In genomic region chr2:229261076-229261475, GRCh38 we compare ENCODE assay signal across 30 cellular contexts. TPM values are rescaled to one million over a fixed set of nuclear protein-coding genes. Genes with fewer than 3 reads are reported as not detected.
"Had no signal": no experiment of that assay in that cellular context is flagged by ENCODE, and none has a peak within 500 bp of the region (broad histone marks: within the 10 kb centered on the region; RNA-seq: fewer than 3 reads in every experiment).

No MANE protein-coding gene starts in this region.

- H3K27ac ChIP-seq: brain microvascular endothelial cell, epithelial cell of prostate, esophagus squamous epithelium had no signal

- H3K4me1 ChIP-seq: gastroesophageal sphincter had no signal

- H3K9me3 Mint-ChIP-seq: activated CD4-positive, alpha-beta T cell treated with anti-CD3 and anti-CD28 coated beads, Interleukin-2, amount 10 ng/mL, durations not matched to agents 24 days and 14 days; activated naive CD8-positive, alpha-beta T cell treated with anti-CD3 and anti-CD28 coated beads, Interleukin-2, amount 50 U/mL, for 24 hours; activated T-helper 1 cell treated with anti-CD3 and anti-CD28 coated beads, Interleukin-12 subunit alpha, Interleukin-12 subunit beta, Interleukin-2, Interleukin-4 antibody, amounts not matched to agents 30 ng/mL and 10 ng/mL and 1 ng/mL, durations not matched to agents 14 hours and 24 hours and 36 hours; central memory CD8-positive, alpha-beta T cell; T-helper 2 cell treated with Interferon-gamma antibody and Interleukin-4, amounts not matched to agents 5 μg/mL and 100 μg/mL, for 36 hours had no signal

- H3K4me3 ChIP-seq: esophagus squamous epithelium, gastroesophageal sphincter had no signal

- ATAC-seq: activated CD4-positive, alpha-beta T cell treated with anti-CD3 and anti-CD28 coated beads for 36 hours; activated CD8-positive, alpha-beta memory T cell treated with anti-CD3 and anti-CD28 coated beads, Interleukin-2, amount 10 ng/mL, durations not matched to agents 7 days and 5 days; activated CD8-positive, alpha-beta T cell treated with anti-CD3 and anti-CD28 coated beads, Interleukin-2, amount 10 ng/mL, durations not matched to agents 7 days and 5 days; activated naive CD8-positive, alpha-beta T cell treated with anti-CD3 and anti-CD28 coated beads, Interleukin-2, amount 50 U/mL, for 24 hours; gastroesophageal sphincter; T-helper 17 cell had no signal

- H3K36me3 ChIP-seq: brain microvascular endothelial cell had no signal

- H3K4me3 Mint-ChIP-seq: activated CD4-positive, alpha-beta memory T cell treated with anti-CD3 and anti-CD28 coated beads for 36 hours; activated CD4-positive, alpha-beta T cell treated with anti-CD3 and anti-CD28 coated beads for 36 hours; activated CD4-positive, alpha-beta T cell treated with anti-CD3 and anti-CD28 coated beads, Interleukin-2, amount 10 ng/mL, durations not matched to agents 24 days and 14 days; activated CD8-positive, alpha-beta memory T cell treated with anti-CD3 and anti-CD28 coated beads, Interleukin-2, amount 10 ng/mL, durations not matched to agents 7 days and 5 days; activated CD8-positive, alpha-beta T cell treated with anti-CD3 and anti-CD28 coated beads, Interleukin-2, amount 10 ng/mL, durations not matched to agents 7 days and 5 days; activated naive CD4-positive, alpha-beta T cell treated with anti-CD3 and anti-CD28 coated beads for 36 hours; activated naive CD4-positive, alpha-beta T cell treated with anti-CD3 and anti-CD28 coated beads, Interleukin-2, amount 50 U/mL, for 24 hours; activated naive CD8-positive, alpha-beta T cell treated with anti-CD3 and anti-CD28 coated beads for 36 hours; activated naive CD8-positive, alpha-beta T cell treated with anti-CD3 and anti-CD28 coated beads, Interleukin-2, amount 50 U/mL, for 24 hours; activated T-helper 1 cell treated with anti-CD3 and anti-CD28 coated beads, Interleukin-12 subunit alpha, Interleukin-12 subunit beta, Interleukin-2, Interleukin-4 antibody, amounts not matched to agents 30 ng/mL and 10 ng/mL and 1 ng/mL, durations not matched to agents 14 hours and 24 hours and 36 hours; central memory CD8-positive, alpha-beta T cell; T-helper 17 cell; T-helper 2 cell treated with Interferon-gamma antibody and Interleukin-4, amounts not matched to agents 5 μg/mL and 100 μg/mL, for 36 hours had no signal

- H3K27me3 Mint-ChIP-seq: activated CD4-positive, alpha-beta memory T cell treated with anti-CD3 and anti-CD28 coated beads for 36 hours; activated CD4-positive, alpha-beta T cell treated with anti-CD3 and anti-CD28 coated beads for 36 hours; activated CD4-positive, alpha-beta T cell treated with anti-CD3 and anti-CD28 coated beads, Interleukin-2, amount 10 ng/mL, durations not matched to agents 24 days and 14 days; activated CD8-positive, alpha-beta memory T cell treated with anti-CD3 and anti-CD28 coated beads, Interleukin-2, amount 10 ng/mL, durations not matched to agents 7 days and 5 days; activated naive CD8-positive, alpha-beta T cell treated with anti-CD3 and anti-CD28 coated beads for 36 hours; activated naive CD8-positive, alpha-beta T cell treated with anti-CD3 and anti-CD28 coated beads, Interleukin-2, amount 50 U/mL, for 24 hours; central memory CD8-positive, alpha-beta T cell; T-helper 17 cell had no signal

- H3K27me3 ChIP-seq: brain microvascular endothelial cell, esophagus squamous epithelium, gastroesophageal sphincter had no signal

- H3K27ac Mint-ChIP-seq: activated CD4-positive, alpha-beta memory T cell treated with anti-CD3 and anti-CD28 coated beads for 36 hours; activated CD4-positive, alpha-beta T cell treated with anti-CD3 and anti-CD28 coated beads for 36 hours; activated CD4-positive, alpha-beta T cell treated with anti-CD3 and anti-CD28 coated beads, Interleukin-2, amount 10 ng/mL, durations not matched to agents 24 days and 14 days; activated CD8-positive, alpha-beta memory T cell treated with anti-CD3 and anti-CD28 coated beads, Interleukin-2, amount 10 ng/mL, durations not matched to agents 7 days and 5 days; activated CD8-positive, alpha-beta T cell treated with anti-CD3 and anti-CD28 coated beads, Interleukin-2, amount 10 ng/mL, durations not matched to agents 7 days and 5 days; activated naive CD4-positive, alpha-beta T cell treated with anti-CD3 and anti-CD28 coated beads for 36 hours; activated naive CD4-positive, alpha-beta T cell treated with anti-CD3 and anti-CD28 coated beads, Interleukin-2, amount 50 U/mL, for 24 hours; activated naive CD8-positive, alpha-beta T cell treated with anti-CD3 and anti-CD28 coated beads for 36 hours; activated naive CD8-positive, alpha-beta T cell treated with anti-CD3 and anti-CD28 coated beads, Interleukin-2, amount 50 U/mL, for 24 hours; activated T-helper 1 cell treated with anti-CD3 and anti-CD28 coated beads, Interleukin-12 subunit alpha, Interleukin-12 subunit beta, Interleukin-2, Interleukin-4 antibody, amounts not matched to agents 30 ng/mL and 10 ng/mL and 1 ng/mL, durations not matched to agents 14 hours and 24 hours and 36 hours; activated T-helper 2 cell treated with anti-CD3 and anti-CD28 coated beads, Interferon-gamma antibody, Interleukin-2, Interleukin-4, amounts not matched to agents 10 μg/mL and 5 μg/mL and 100 μg/mL, durations not matched to agents 14 hours and 24 hours and 36 hours; T-helper 17 cell; T-helper 2 cell treated with Interferon-gamma antibody and Interleukin-4, amounts not matched to agents 5 μg/mL and 100 μg/mL, for 36 hours had no signal

- H3K4me1 Mint-ChIP-seq: activated CD4-positive, alpha-beta T cell treated with anti-CD3 and anti-CD28 coated beads for 36 hours; activated CD4-positive, alpha-beta T cell treated with anti-CD3 and anti-CD28 coated beads, Interleukin-2, amount 10 ng/mL, durations not matched to agents 24 days and 14 days; activated CD8-positive, alpha-beta memory T cell treated with anti-CD3 and anti-CD28 coated beads, Interleukin-2, amount 10 ng/mL, durations not matched to agents 7 days and 5 days; activated naive CD4-positive, alpha-beta T cell treated with anti-CD3 and anti-CD28 coated beads, Interleukin-2, amount 50 U/mL, for 24 hours; activated naive CD8-positive, alpha-beta T cell treated with anti-CD3 and anti-CD28 coated beads for 36 hours; activated naive CD8-positive, alpha-beta T cell treated with anti-CD3 and anti-CD28 coated beads, Interleukin-2, amount 50 U/mL, for 24 hours; central memory CD8-positive, alpha-beta T cell; T-helper 17 cell had no signal

- DNase-seq: activated CD4-positive, alpha-beta memory T cell treated with anti-CD3 and anti-CD28 coated beads for 36 hours; activated CD4-positive, alpha-beta T cell treated with anti-CD3 and anti-CD28 coated beads for 36 hours; activated CD4-positive, alpha-beta T cell treated with anti-CD3 and anti-CD28 coated beads, Interleukin-2, amount 10 ng/mL, durations not matched to agents 24 days and 14 days; activated CD4-positive, CD25-positive, alpha-beta regulatory T cell; activated CD4-positive, CD25-positive, alpha-beta regulatory T cell treated with anti-CD3 and anti-CD28 coated beads, Interleukin-2, amount 50 U/mL, for 72 hours; activated CD8-positive, alpha-beta memory T cell treated with anti-CD3 and anti-CD28 coated beads, Interleukin-2, amount 10 ng/mL, durations not matched to agents 7 days and 5 days; activated CD8-positive, alpha-beta memory T cell treated with anti-CD3 and anti-CD28 coated beads, Interleukin-2, amount 50 U/mL, for 4 hours; activated CD8-positive, alpha-beta T cell treated with anti-CD3 and anti-CD28 coated beads, Interleukin-2, amount 10 ng/mL, durations not matched to agents 7 days and 5 days; activated effector memory CD4-positive, alpha-beta T cell treated with anti-CD3 and anti-CD28 coated beads, Interleukin-2, amount 50 U/mL, for 16 hours; activated naive CD4-positive, alpha-beta T cell treated with anti-CD3 and anti-CD28 coated beads for 36 hours; activated naive CD8-positive, alpha-beta T cell treated with anti-CD3 and anti-CD28 coated beads for 36 hours; activated naive CD8-positive, alpha-beta T cell treated with anti-CD3 and anti-CD28 coated beads, Interleukin-2, amount 50 U/mL, for 24 hours; activated T-cell treated with anti-CD3 and anti-CD28 coated beads, Interleukin-2, amount 50 U/mL, for 1 hour; activated T-cell treated with anti-CD3 and anti-CD28 coated beads, Interleukin-2, amount 50 U/mL, for 48 hours; brain microvascular endothelial cell; effector CD8-positive, alpha-beta T cell; esophagus squamous epithelium; foreskin melanocyte; T-helper 1 cell; T-helper 17 cell; T1000 had no signal

RNA-seq across cellular contexts. Expression of gene PID1, which starts 10.0 kb away (rescaled TPM):
- total RNA-seq: activated CD4-positive, alpha-beta memory T cell treated with anti-CD3 and anti-CD28 coated beads for 36 hours; activated CD4-positive, alpha-beta T cell treated with anti-CD3 and anti-CD28 coated beads for 36 hours; activated CD4-positive, alpha-beta T cell treated with anti-CD3 and anti-CD28 coated beads, Interleukin-2, amount 10 ng/mL, durations not matched to agents 24 days and 14 days; activated CD8-positive, alpha-beta memory T cell treated with anti-CD3 and anti-CD28 coated beads for 36 hours; activated CD8-positive, alpha-beta memory T cell treated with anti-CD3 and anti-CD28 coated beads, Interleukin-2, amount 10 ng/mL, durations not matched to agents 7 days and 5 days; activated CD8-positive, alpha-beta T cell treated with anti-CD3 and anti-CD28 coated beads, Interleukin-2, amount 10 ng/mL, durations not matched to agents 7 days and 5 days; activated naive CD4-positive, alpha-beta T cell treated with anti-CD3 and anti-CD28 coated beads for 36 hours; activated naive CD8-positive, alpha-beta T cell treated with anti-CD3 and anti-CD28 coated beads for 36 hours; activated T-helper 1 cell treated with anti-CD3 and anti-CD28 coated beads, Interleukin-12 subunit alpha, Interleukin-12 subunit beta, Interleukin-2, Interleukin-4 antibody, amounts not matched to agents 30 ng/mL and 10 ng/mL and 1 ng/mL, durations not matched to agents 14 hours and 24 hours and 36 hours; activated T-helper 2 cell treated with anti-CD3 and anti-CD28 coated beads, Interferon-gamma antibody, Interleukin-2, Interleukin-4, amounts not matched to agents 10 μg/mL and 5 μg/mL and 100 μg/mL, durations not matched to agents 14 hours and 24 hours and 36 hours; endothelial cell of umbilical vein had no signal
- polyA plus RNA-seq: endothelial cell of umbilical vein had no signal
